Comparison of ENCODE assay signal across 19 cellular contexts in genomic region chr3:175357758-175358157, GRCh38.
"Had no signal": no experiment of that assay in that cellular context is flagged by ENCODE, and none has a peak within 500 bp of the region (broad histone marks: within the 10 kb centered on the region; RNA-seq: fewer than 3 reads in every experiment).

No MANE protein-coding gene starts in this region.

- H3K36me3 ChIP-seq: lower lobe of right lung, sigmoid colon, stomach had no signal

- H3K79me2 ChIP-seq: parathyroid adenoma had no signal

- H3K27me3 ChIP-seq: sigmoid colon, stomach had no signal

- H3K4me3 ChIP-seq: lower lobe of right lung, sigmoid colon, stomach had no signal

- H3K9ac ChIP-seq: parathyroid adenoma had no signal

- DNase-seq: activated CD4-positive, alpha-beta T cell treated with anti-CD3 and anti-CD28 coated beads for 36 hours; activated CD4-positive, alpha-beta T cell treated with anti-CD3 and anti-CD28 coated beads, Interleukin-2, amount 50 U/mL, for 48 hours; activated gamma-delta T cell; cerebellar nuclear complex; effector CD8-positive, alpha-beta T cell; hypothalamus; lower lobe of right lung; natural killer cell; sigmoid colon; stimulated activated CD4-positive, alpha-beta T cell treated with anti-CD3 and anti-CD28 coated beads, Interleukin-4, amount 100 ng/mL, for 24 hours; stomach; trophoblast cell had no signal

- H3K4me1 Mint-ChIP-seq: activated CD4-positive, alpha-beta T cell treated with anti-CD3 and anti-CD28 coated beads for 36 hours; activated naive CD4-positive, alpha-beta T cell treated with anti-CD3 and anti-CD28 coated beads, Interleukin-2, amount 50 U/mL, for 24 hours; natural killer cell; stimulated activated effector memory CD8-positive, alpha-beta T cell treated with anti-CD3 and anti-CD28 coated beads, Interleukin-12 subunit alpha, Interleukin-12 subunit beta, amount 100 ng/mL, for 72 hours; WTC11 had no signal

- ATAC-seq: activated CD4-positive, alpha-beta T cell treated with anti-CD3 and anti-CD28 coated beads for 36 hours; lower lobe of right lung; natural killer cell; stimulated activated effector memory CD8-positive, alpha-beta T cell treated with anti-CD3 and anti-CD28 coated beads, Interleukin-12 subunit alpha, Interleukin-12 subunit beta, amount 100 ng/mL, for 72 hours; WTC11 had no signal

- H2AFZ ChIP-seq: parathyroid adenoma had no signal

- H3K27ac Mint-ChIP-seq: activated CD4-positive, alpha-beta T cell treated with anti-CD3 and anti-CD28 coated beads for 36 hours; activated naive CD4-positive, alpha-beta T cell treated with anti-CD3 and anti-CD28 coated beads, Interleukin-2, amount 50 U/mL, for 24 hours; natural killer cell; stimulated activated effector memory CD8-positive, alpha-beta T cell treated with anti-CD3 and anti-CD28 coated beads, Interleukin-12 subunit alpha, Interleukin-12 subunit beta, amount 100 ng/mL, for 72 hours; T-helper 2 cell treated with Interferon-gamma antibody and Interleukin-4, amounts not matched to agents 5 μg/mL and 100 μg/mL, for 36 hours; WTC11 had no signal

- H3K27ac ChIP-seq: lower lobe of right lung, parathyroid adenoma, sigmoid colon, stomach had no signal

- H3K9me3 ChIP-seq: sigmoid colon had no signal

- H3K4me1 ChIP-seq: lower lobe of right lung, parathyroid adenoma, sigmoid colon, stomach had no signal

- H3K36me3 Mint-ChIP-seq: activated naive CD4-positive, alpha-beta T cell treated with anti-CD3 and anti-CD28 coated beads, Interleukin-2, amount 50 U/mL, for 24 hours; stimulated activated effector memory CD8-positive, alpha-beta T cell treated with anti-CD3 and anti-CD28 coated beads, Interleukin-12 subunit alpha, Interleukin-12 subunit beta, amount 100 ng/mL, for 72 hours had no signal

- FAIRE-seq: bronchial epithelial cell, keratinocyte had no signal

- H3K4me3 Mint-ChIP-seq: activated CD4-positive, alpha-beta T cell treated with anti-CD3 and anti-CD28 coated beads for 36 hours; activated naive CD4-positive, alpha-beta T cell treated with anti-CD3 and anti-CD28 coated beads, Interleukin-2, amount 50 U/mL, for 24 hours; natural killer cell; stimulated activated effector memory CD8-positive, alpha-beta T cell treated with anti-CD3 and anti-CD28 coated beads, Interleukin-12 subunit alpha, Interleukin-12 subunit beta, amount 100 ng/mL, for 72 hours; T-helper 2 cell treated with Interferon-gamma antibody and Interleukin-4, amounts not matched to agents 5 μg/mL and 100 μg/mL, for 36 hours; WTC11 had no signal

- H3K27me3 Mint-ChIP-seq: activated CD4-positive, alpha-beta T cell treated with anti-CD3 and anti-CD28 coated beads for 36 hours; activated naive CD4-positive, alpha-beta T cell treated with anti-CD3 and anti-CD28 coated beads, Interleukin-2, amount 50 U/mL, for 24 hours had no signal
